Comparison of ENCODE assay signal across 8 cellular contexts in genomic region chrX:53287493-53288138, GRCh38. TPM values are rescaled to one million over a fixed set of nuclear protein-coding genes. Genes with fewer than 3 reads are reported as not detected.
DNase-seq lines count a peak whose midpoint lies in the region; ATAC-seq, FAIRE-seq and TF ChIP-seq lines count a peak whose summit lies in the region.

No MANE protein-coding gene starts in this region.

- H3K9me1 ChIP-seq in endothelial cell of umbilical vein (replicated peaks; ENCODE audit: control insufficient read depth, extremely low read depth, insufficient read depth, low read length): no peaks in the 10 kb centered on the region

- H3K9ac ChIP-seq in endothelial cell of umbilical vein (replicated peaks; ENCODE audit: extremely low read depth, insufficient read depth, low read length): no peak overlapping the region

- intact Hi-C loops in endothelial cell of umbilical vein (cut with micrococcal nuclease): no loop called here

- H3K9me3 ChIP-seq in endothelial cell of umbilical vein (replicated peaks; ENCODE audit: control insufficient read depth, insufficient read depth, low read length) (no peaks in the 10 kb centered on the region), upper lobe of left lung (no peaks in the 10 kb centered on the region)

- H4K20me1 ChIP-seq in endothelial cell of umbilical vein (replicated peaks; ENCODE audit: control insufficient read depth, extremely low read depth, insufficient read depth, low read length): no peaks in the 10 kb centered on the region

- CTCF ChIA-PET in endothelial cell of umbilical vein (lab: Charles Lee): interaction anchor here (1.5 to 7.5 kb wide), 2 partner anchors 26 to 38 kb away, joined by 3 to 45 read pairs; no protein-coding TSS in a partner anchor

- 10 to 40% methylated on average over 2 to 11 of the region's 11 CpGs for WGBS in upper lobe of left lung, 2 donors

- H3K36me3 ChIP-seq in endothelial cell of umbilical vein (ENCODE audit: control insufficient read depth in 2 of 2, extremely low read depth in 1 of 2, insufficient read depth in 2 of 2, low read length in 2 of 2) (no peaks in the 10 kb centered on the region), upper lobe of left lung (no peaks in the 10 kb centered on the region)

- peak overlapping the region; percentile 10 for H3K4me2 ChIP-seq in endothelial cell of umbilical vein (ENCODE audit: insufficient read depth, low read length)

- H3K27ac ChIP-seq in endothelial cell of umbilical vein (ENCODE audit: insufficient read depth, low read depth, low read length) (no peak overlapping the region), upper lobe of left lung (peak overlapping the region in 3 of 4 donors; percentile 67 to 75 (median 69))

- POLR2A ChIA-PET in endothelial cell of umbilical vein (lab: Charles Lee): no interaction called here

- ATAC-seq in upper lobe of left lung (ENCODE audit: low FRiP score in 2 of 2) (peak; percentile 55 to 84), GM21447 (IDR thresholded peaks at IDR 0.05; ENCODE audit: unreplicated experiment) (no peak)

- TF ChIP-seq CTCF in endothelial cell of umbilical vein (IDR thresholded peaks at IDR 0.05; ENCODE audit: extremely low read depth in 1 of 2, insufficient read depth in 1 of 2, low read depth in 1 of 2, low read length in 2 of 2): no peak
- no peak for TF ChIP-seq CTCF in upper lobe of left lung (IDR thresholded peaks at IDR 0.05)

- DNase-seq in EL (peak; percentile 75), NCI-H1694 (lab: John Stamatoyannopoulos, UW) (peak; percentile 55), endothelial cell of umbilical vein (ENCODE audit: low read depth, low spot score) (peak; percentile 45), myocyte (ENCODE audit: low read depth) (peak; percentile 91), upper lobe of left lung (peak in 1 of 2 donors; percentile 51), SW 1271 (lab: John Stamatoyannopoulos, UW) (no peak)
- DNase-seq in activated CD4-positive, alpha-beta T cell treated with anti-CD3 and anti-CD28 coated beads, Interleukin-2, amount 50 U/mL, for 48 hours: peak; percentile 15 to 26

- no TSS peak for BruUV-seq in endothelial cell of umbilical vein (replicated peaks; lab: Mats Ljungman, UMichigan)

- H2AFZ ChIP-seq in endothelial cell of umbilical vein (ENCODE audit: low read depth, low read length): peak overlapping the region; percentile 26

- H3K27me3 ChIP-seq in endothelial cell of umbilical vein (ENCODE audit: control insufficient read depth in 2 of 2, insufficient read depth in 2 of 2, low read length in 2 of 2) (no peaks in the 10 kb centered on the region), upper lobe of left lung (no peaks in the 10 kb centered on the region)

- peak; percentile 91 for FAIRE-seq in endothelial cell of umbilical vein (lab: Jason Lieb, UNC)

- no peaks in the 10 kb centered on the region for H3K79me2 ChIP-seq in endothelial cell of umbilical vein (ENCODE audit: control insufficient read depth, insufficient read depth, low read length)

- TF ChIP-seq EP300 in upper lobe of left lung (IDR thresholded peaks at IDR 0.05): no peak

- TF ChIP-seq POLR2A in endothelial cell of umbilical vein (IDR thresholded peaks at IDR 0.05; ENCODE audit: low read depth, low read length) (no peak), upper lobe of left lung (IDR thresholded peaks at IDR 0.05) (peak in 1 of 4 donors; percentile 38)

- H3K4me3 ChIP-seq in endothelial cell of umbilical vein (replicated peaks in 1 of 3; ENCODE audit: insufficient read depth in 1 of 3, low read depth in 1 of 3, low read length in 3 of 3) (no peak overlapping the region), upper lobe of left lung (no peak overlapping the region)

- dilution Hi-C loops in endothelial cell of umbilical vein (cut with MboI; ENCODE audit: extremely low pct_ligation_motif_present, low sequenced_read_pairs): no loop called here

- H3K4me1 ChIP-seq in endothelial cell of umbilical vein (ENCODE audit: control insufficient read depth, extremely low read depth, insufficient read depth, low read length) (peaks cover 10% of the 10 kb centered on the region), upper lobe of left lung (peaks cover 8 to 24% (median 10%) of the 10 kb centered on the region in 4 donors)

TF ChIP-seq in endothelial cell of umbilical vein, 7 proteins besides CTCF, POLR2A, EP300 and RAD21:
- TF ChIP-seq GATA2 (IDR thresholded peaks at IDR 0.05; ENCODE audit: insufficient read depth, insufficient read length, low read depth, low read length) (no peak), FOS (IDR thresholded peaks at IDR 0.05; ENCODE audit: borderline replicate concordance, insufficient read depth, low read length) (peak; percentile 60), EZH2 (IDR thresholded peaks at IDR 0.05; ENCODE audit: borderline replicate concordance, low read depth, low read length, severe bottlenecking) (no peak), POLR2AphosphoS5 (IDR thresholded peaks at IDR 0.05; ENCODE audit: insufficient read depth, low read depth, low read length) (no peak), JUN (IDR thresholded peaks at IDR 0.05; ENCODE audit: borderline replicate concordance, insufficient read depth, insufficient read length, low read depth) (peak; percentile 23)

RNA-seq across cellular contexts. Expression of gene IQSEC2, which starts 6.2 kb away (rescaled TPM):
- total RNA-seq in endothelial cell of umbilical vein (9.4 and 9.9 TPM in 2 replicates), myocyte (9.2 and 12.3 TPM in 2 replicates), upper lobe of left lung (10 to 100 TPM; 17.5 to 45.1 (median 26.7) TPM)
- 5.4 and 6.7 TPM in 2 replicates for polyA plus RNA-seq in endothelial cell of umbilical vein
- polyA plus RNA-seq in endothelial cell of umbilical vein (2011; cell fraction: cytosol; rRNA removed): 5.8 and 6.3 TPM in 2 replicates
- polyA plus RNA-seq in endothelial cell of umbilical vein (2011; cell fraction: nucleus; rRNA removed): 12.5 and 13.9 TPM in 2 replicates
- polyA plus RNA-seq in endothelial cell of umbilical vein (2012): 7.1 and 11.5 TPM in 2 replicates
- polyA minus RNA-seq in endothelial cell of umbilical vein: 6.4 and 8.3 TPM in 2 replicates
- 9.2 TPM for polyA minus RNA-seq in endothelial cell of umbilical vein (2011; cell fraction: cytosol; rRNA and poly(A)+ RNA removed)
- 7.3 and 8.5 TPM in 2 replicates for polyA minus RNA-seq in endothelial cell of umbilical vein (2011; cell fraction: nucleus; rRNA and poly(A)+ RNA removed)
- 40.2 TPM for polyA plus RNA-seq in myocyte (2012)

Comparison
In these comparisons a context has a peak if more than half of its experiments do, and no peak if none do; other contexts are left out.
1. DNase-seq: peak in EL (single experiment), NCI-H1694 (single experiment), activated CD4-positive, alpha-beta T cell treated with anti-CD3 and anti-CD28 coated beads, Interleukin-2, amount 50 U/mL, for 48 hours (2 of 2), endothelial cell of umbilical vein (single experiment) and myocyte (single experiment); none in SW 1271 (0 of 2).